ENCODE assay signal across 8 cellular contexts in genomic region chr20:51542033-51542893, GRCh38. TPM values are rescaled to one million over a fixed set of nuclear protein-coding genes. Genes with fewer than 3 reads are reported as not detected.
DNase-seq lines count a peak whose midpoint lies in the region; ATAC-seq and TF ChIP-seq lines count a peak whose summit lies in the region.

Gene NFATC2, minus strand, starts transcription at chr20:51542719. Its CDS starts 220 bp downstream, at chr20:51542499.

- no peaks in the 10 kb centered on the region for H3F3A ChIP-seq in PC-3 (ENCODE audit: low read length, unreplicated experiment)

- no TSS peak for BruUV-seq in PC-3 (replicated peaks; lab: Mats Ljungman, UMichigan)

- H3K4me1 ChIP-seq in PC-3 (ENCODE audit: insufficient read depth, low read length) (peaks cover 21% of the 10 kb centered on the region), iPS-15b (ENCODE audit: control insufficient read depth, insufficient read depth, low read length) (no peaks in the 10 kb centered on the region)

- H3K27me3 ChIP-seq in PC-3 (ENCODE audit: low read length) = no peaks in the 10 kb centered on the region
- H3K27me3 ChIP-seq in iPS-15b (ENCODE audit: control insufficient read depth, insufficient read depth, low read length) = peaks cover 43% of the 10 kb centered on the region

- DNase-seq in NCI-H1417 (lab: John Stamatoyannopoulos, UW) = peak; percentile 37 to 73 (median 69)
- no peak for DNase-seq in NCI-H1417 treated with DMSO at 0.1 percent for 48 hours (lab: John Stamatoyannopoulos, UW)
- peak; percentile 69 for DNase-seq in PC-3
- peak; percentile 51 for DNase-seq in activated gamma-delta T cell (lab: John Stamatoyannopoulos, UW)
- DNase-seq in stimulated activated CD4-positive, alpha-beta T cell treated with anti-CD3 and anti-CD28 coated beads, Interleukin-1b, Interleukin-23, amount 100 ng/mL, for 24 hours (ENCODE audit: low read depth in 4 of 4, low spot score in 1 of 4) = peak in 3 of 4 experiments; percentile 32 to 47 (median 35)
- DNase-seq in DMS114 treated with DMSO at 0.1 percent for 48 hours (lab: John Stamatoyannopoulos, UW; ENCODE audit: unreplicated experiment) = no peak

- ATAC-seq in HG02870 (IDR thresholded peaks at IDR 0.05; ENCODE audit: unreplicated experiment) (peak; percentile 36), PC-3 (peak; percentile 84)

- peak within 1 kb of the TSS; percentile 95 for H3K4me2 ChIP-seq in PC-3 (ENCODE audit: low read length)

- H3K4me3 ChIP-seq in PC-3 (ENCODE audit: low read length) = peak within 1 kb of the TSS; percentile 69
- H3K4me3 ChIP-seq in iPS-15b (ENCODE audit: low read depth, low read length) = peak within 1 kb of the TSS; percentile 44

- peak within 1 kb of the TSS; percentile 66 for H2AFZ ChIP-seq in PC-3 (ENCODE audit: low read length)

- H3K9me3 ChIP-seq in PC-3 (ENCODE audit: low read length) = no peaks in the 10 kb centered on the region
- H3K9me3 ChIP-seq in iPS-15b (ENCODE audit: control insufficient read depth, insufficient read depth, low read length) = no peaks in the 10 kb centered on the region

- H3K36me3 ChIP-seq in PC-3 (ENCODE audit: low read depth, low read length) (no peaks in the 10 kb centered on the region), iPS-15b (ENCODE audit: control insufficient read depth, insufficient read depth, low read length) (no peaks in the 10 kb centered on the region)

- intact Hi-C loops in PC-3 (cut with micrococcal nuclease) = loop anchor here (5.0 kb wide), 1 partner anchor 155 kb away; no protein-coding TSS in a partner anchor

- H3K9ac ChIP-seq in PC-3 (ENCODE audit: low read length) = peak within 1 kb of the TSS; percentile 39
- no peak within 1 kb of the TSS for H3K9ac ChIP-seq in iPS-15b (ENCODE audit: low read depth, low read length)

- peak; percentile 70 for TF ChIP-seq CTCF in PC-3 (conservative IDR thresholded peaks at IDR 0.05; ENCODE audit: low read depth, low read length)

- no peak within 1 kb of the TSS for H3K27ac ChIP-seq in PC-3 (ENCODE audit: low read length)

- H3K9me2 ChIP-seq in PC-3 (replicated peaks; ENCODE audit: low read length) = no peaks in the 10 kb centered on the region

- POLR2A ChIA-PET in PC-3 (lab: Charles Lee; ENCODE audit: unreplicated experiment) = interaction anchor here (0.6 to 1.0 kb wide), 5 partner anchors 9 to 159 kb away, joined by 3 to 5 read pairs (median 3); no protein-coding TSS in a partner anchor

- no peaks in the 10 kb centered on the region for H3K79me2 ChIP-seq in PC-3 (ENCODE audit: low read length)

- CTCF ChIA-PET in PC-3 (lab: Charles Lee) = interaction anchor here (0.6 to 1.3 kb wide), 2 partner anchors 85 to 149 kb away, joined by 4 to 8 read pairs; no protein-coding TSS in a partner anchor

- H4K20me1 ChIP-seq in PC-3 (ENCODE audit: low read length) = no peaks in the 10 kb centered on the region

RNA-seq across cellular contexts. Expression of gene NFATC2, which starts in this region (rescaled TPM):
- total RNA-seq in PC-3 (2014; rRNA removed) = 12.4 and 12.9 TPM in 2 replicates

Comparison
In these comparisons a context has a peak if more than half of its experiments do, and no peak if none do; other contexts are left out.
1. DNase-seq: peak in NCI-H1417 (3 of 3), PC-3 (single experiment), activated gamma-delta T cell (single experiment) and stimulated activated CD4-positive, alpha-beta T cell treated with anti-CD3 and anti-CD28 coated beads, Interleukin-1b, Interleukin-23, amount 100 ng/mL, for 24 hours (3 of 4); none in NCI-H1417 treated with DMSO at 0.1 percent for 48 hours (single experiment) and DMS114 treated with DMSO at 0.1 percent for 48 hours (single experiment).